Comparison of ENCODE assay signal across 1 cellular context in the genomic region with DNA sequence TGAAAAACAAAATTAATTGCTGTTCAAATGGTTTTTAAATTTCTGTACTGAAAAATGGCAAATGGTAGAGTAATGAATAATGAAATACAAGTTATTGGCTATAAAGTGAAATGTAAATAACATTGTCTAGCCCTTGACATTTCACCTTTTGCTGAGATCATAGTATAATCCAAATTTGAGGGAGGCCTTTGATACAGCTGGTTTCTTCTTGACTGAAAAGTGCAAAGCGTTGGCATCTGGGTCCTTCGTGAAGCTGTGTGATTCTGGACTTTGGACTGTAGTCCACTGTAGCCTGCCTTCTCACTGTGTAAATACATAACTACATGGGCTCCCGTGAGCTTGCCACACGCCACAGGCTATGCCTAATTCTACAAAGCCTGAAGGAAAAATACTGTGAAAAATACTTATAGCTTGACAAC.
A peak's percentile ranks its signal among the peaks of the same experiment; 100 is the strongest.
TF ChIP-seq lines count a peak whose summit lies in the region.

No MANE protein-coding gene starts in this region.

TF ChIP-seq in HepG2, 621 proteins besides CTCF, POLR2A, EP300 and RAD21 (continued from another document and continues in another):
- TF ChIP-seq XRCC5 (optimal IDR thresholded peaks at IDR 0.05; ENCODE audit: low read length) (peak; percentile 30), CBX5 (CRISPR knock-in tag; IDR thresholded peaks at IDR 0.05; ENCODE audit: borderline replicate concordance) (peak; percentile 58; the same call in 1 of the 2 replicates), ZFP37 (CRISPR knock-in tag; IDR thresholded peaks at IDR 0.05; ENCODE audit: borderline replicate concordance) (no peak), GLI4 (CRISPR knock-in tag; IDR thresholded peaks at IDR 0.05; ENCODE audit: borderline replicate concordance) (no peak), YEATS2 (CRISPR knock-in tag; IDR thresholded peaks at IDR 0.05; ENCODE audit: borderline replicate concordance) (peak; percentile 44; the same call in 1 of the 2 replicates), IKZF1 (IDR thresholded peaks at IDR 0.05) (no peak), ZNF619 (CRISPR knock-in tag; IDR thresholded peaks at IDR 0.05) (no peak), KDM1A (CRISPR knock-in tag; IDR thresholded peaks at IDR 0.05) (peak; percentile 12; the same call in 1 of the 2 replicates), PPARG (CRISPR knock-in tag; conservative IDR thresholded peaks at IDR 0.05) (peak; percentile 47; the same call in 1 of the 2 replicates), ZNF614 (CRISPR knock-in tag; IDR thresholded peaks at IDR 0.05; ENCODE audit: borderline replicate concordance) (peak; percentile 84), HNRNPUL1 (IDR thresholded peaks at IDR 0.05; ENCODE audit: low read depth, low read length) (0 out of 2 replicates have a peak, but pooled peaks have one; percentile 21), ZBTB25 (CRISPR knock-in tag; IDR thresholded peaks at IDR 0.05) (0 out of 2 replicates have a peak, but pooled peaks have one; percentile 29), MED8 (CRISPR knock-in tag; IDR thresholded peaks at IDR 0.05; ENCODE audit: insufficient replicate concordance) (no peak), ZZZ3 (CRISPR knock-in tag; IDR thresholded peaks at IDR 0.05; ENCODE audit: borderline replicate concordance) (no peak), TAF1 (CRISPR knock-in tag; IDR thresholded peaks at IDR 0.05) (no peak), ZNF292 (CRISPR knock-in tag; IDR thresholded peaks at IDR 0.05; ENCODE audit: borderline replicate concordance, low read depth) (peak; percentile 80; the same call in 1 of the 2 replicates), ZNF589 (CRISPR knock-in tag; conservative IDR thresholded peaks at IDR 0.05) (no peak), MXD3 (CRISPR knock-in tag; IDR thresholded peaks at IDR 0.05) (no peak), MEIS2 (CRISPR knock-in tag; IDR thresholded peaks at IDR 0.05) (no peak; the same call in 1 of the 2 replicates), ZNF558 (CRISPR knock-in tag; IDR thresholded peaks at IDR 0.05; ENCODE audit: borderline replicate concordance) (no peak), ZNF3 (CRISPR knock-in tag; IDR thresholded peaks at IDR 0.05) (no peak), ZNF331 (CRISPR knock-in tag; IDR thresholded peaks at IDR 0.05) (peak; percentile 84), AGO2 (optimal IDR thresholded peaks at IDR 0.05; ENCODE audit: low read depth, low read length) (no peak), IKZF4 (CRISPR knock-in tag; IDR thresholded peaks at IDR 0.05; ENCODE audit: borderline replicate concordance, low read depth, not compliant biosample characterization) (no peak), ZNF674 (CRISPR knock-in tag; IDR thresholded peaks at IDR 0.05; ENCODE audit: low read depth) (no peak), TOE1 (CRISPR knock-in tag; IDR thresholded peaks at IDR 0.05) (no peak), ZBTB3 (CRISPR knock-in tag; IDR thresholded peaks at IDR 0.05; ENCODE audit: borderline replicate concordance, low read depth) (no peak), HDAC1 (CRISPR knock-in tag; IDR thresholded peaks at IDR 0.05) (peak; percentile 65; the same call in 1 of the 2 replicates), ZNF20 (CRISPR knock-in tag; IDR thresholded peaks at IDR 0.05) (no peak), KMT2A (CRISPR knock-in tag; IDR thresholded peaks at IDR 0.05) (peak; percentile 75), ZNF616 (CRISPR knock-in tag; IDR thresholded peaks at IDR 0.05; ENCODE audit: low read depth) (no peak), HCFC1 (IDR thresholded peaks at IDR 0.05; ENCODE audit: low read depth, low read length) (no peak), ZNF496 (CRISPR knock-in tag; IDR thresholded peaks at IDR 0.05; ENCODE audit: insufficient replicate concordance) (no peak), HMGA1 (CRISPR knock-in tag; conservative IDR thresholded peaks at IDR 0.05) (no peak), ZNF720 (CRISPR knock-in tag; IDR thresholded peaks at IDR 0.05) (no peak), SMARCE1 (IDR thresholded peaks at IDR 0.05; ENCODE audit: borderline replicate concordance) (no peak), ZFP62 (CRISPR knock-in tag; IDR thresholded peaks at IDR 0.05) (no peak), ZNF136 (CRISPR knock-in tag; IDR thresholded peaks at IDR 0.05; ENCODE audit: low read depth) (no peak), MNT (IDR thresholded peaks at IDR 0.05) (no peak), JUN (CRISPR knock-in tag; IDR thresholded peaks at IDR 0.05) (no peak), ZNF510 (CRISPR knock-in tag; IDR thresholded peaks at IDR 0.05; ENCODE audit: low read depth) (no peak), MIXL1 (CRISPR knock-in tag; IDR thresholded peaks at IDR 0.05) (peak; percentile 60; the same call in 1 of the 2 replicates), DMAP1 (CRISPR knock-in tag; IDR thresholded peaks at IDR 0.05) (peak; percentile 49; the same call in 1 of the 2 replicates), ZNF343 (CRISPR knock-in tag; IDR thresholded peaks at IDR 0.05) (peak; percentile 55; the same call in 1 of the 2 replicates), RAD51 (IDR thresholded peaks at IDR 0.05; ENCODE audit: borderline replicate concordance) (no peak), EED (CRISPR knock-in tag; IDR thresholded peaks at IDR 0.05) (no peak), RXRB (CRISPR knock-in tag; IDR thresholded peaks at IDR 0.05; ENCODE audit: borderline replicate concordance) (peak; percentile 83), RARA (CRISPR knock-in tag; IDR thresholded peaks at IDR 0.05) (peak; percentile 71)
- TF ChIP-seq, protein P1, sequence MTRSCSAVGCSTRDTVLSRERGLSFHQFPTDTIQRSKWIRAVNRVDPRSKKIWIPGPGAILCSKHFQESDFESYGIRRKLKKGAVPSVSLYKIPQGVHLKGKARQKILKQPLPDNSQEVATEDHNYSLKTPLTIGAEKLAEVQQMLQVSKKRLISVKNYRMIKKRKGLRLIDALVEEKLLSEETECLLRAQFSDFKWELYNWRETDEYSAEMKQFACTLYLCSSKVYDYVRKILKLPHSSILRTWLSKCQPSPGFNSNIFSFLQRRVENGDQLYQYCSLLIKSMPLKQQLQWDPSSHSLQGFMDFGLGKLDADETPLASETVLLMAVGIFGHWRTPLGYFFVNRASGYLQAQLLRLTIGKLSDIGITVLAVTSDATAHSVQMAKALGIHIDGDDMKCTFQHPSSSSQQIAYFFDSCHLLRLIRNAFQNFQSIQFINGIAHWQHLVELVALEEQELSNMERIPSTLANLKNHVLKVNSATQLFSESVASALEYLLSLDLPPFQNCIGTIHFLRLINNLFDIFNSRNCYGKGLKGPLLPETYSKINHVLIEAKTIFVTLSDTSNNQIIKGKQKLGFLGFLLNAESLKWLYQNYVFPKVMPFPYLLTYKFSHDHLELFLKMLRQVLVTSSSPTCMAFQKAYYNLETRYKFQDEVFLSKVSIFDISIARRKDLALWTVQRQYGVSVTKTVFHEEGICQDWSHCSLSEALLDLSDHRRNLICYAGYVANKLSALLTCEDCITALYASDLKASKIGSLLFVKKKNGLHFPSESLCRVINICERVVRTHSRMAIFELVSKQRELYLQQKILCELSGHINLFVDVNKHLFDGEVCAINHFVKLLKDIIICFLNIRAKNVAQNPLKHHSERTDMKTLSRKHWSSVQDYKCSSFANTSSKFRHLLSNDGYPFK (CRISPR knock-in tag; IDR thresholded peaks at IDR 0.05; ENCODE audit: borderline replicate concordance) = no peak
- TF ChIP-seq, protein P2, sequence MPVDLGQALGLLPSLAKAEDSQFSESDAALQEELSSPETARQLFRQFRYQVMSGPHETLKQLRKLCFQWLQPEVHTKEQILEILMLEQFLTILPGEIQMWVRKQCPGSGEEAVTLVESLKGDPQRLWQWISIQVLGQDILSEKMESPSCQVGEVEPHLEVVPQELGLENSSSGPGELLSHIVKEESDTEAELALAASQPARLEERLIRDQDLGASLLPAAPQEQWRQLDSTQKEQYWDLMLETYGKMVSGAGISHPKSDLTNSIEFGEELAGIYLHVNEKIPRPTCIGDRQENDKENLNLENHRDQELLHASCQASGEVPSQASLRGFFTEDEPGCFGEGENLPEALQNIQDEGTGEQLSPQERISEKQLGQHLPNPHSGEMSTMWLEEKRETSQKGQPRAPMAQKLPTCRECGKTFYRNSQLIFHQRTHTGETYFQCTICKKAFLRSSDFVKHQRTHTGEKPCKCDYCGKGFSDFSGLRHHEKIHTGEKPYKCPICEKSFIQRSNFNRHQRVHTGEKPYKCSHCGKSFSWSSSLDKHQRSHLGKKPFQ (CRISPR knock-in tag; IDR thresholded peaks at IDR 0.05; ENCODE audit: insufficient replicate concordance) = no peak
- TF ChIP-seq, protein P3, sequence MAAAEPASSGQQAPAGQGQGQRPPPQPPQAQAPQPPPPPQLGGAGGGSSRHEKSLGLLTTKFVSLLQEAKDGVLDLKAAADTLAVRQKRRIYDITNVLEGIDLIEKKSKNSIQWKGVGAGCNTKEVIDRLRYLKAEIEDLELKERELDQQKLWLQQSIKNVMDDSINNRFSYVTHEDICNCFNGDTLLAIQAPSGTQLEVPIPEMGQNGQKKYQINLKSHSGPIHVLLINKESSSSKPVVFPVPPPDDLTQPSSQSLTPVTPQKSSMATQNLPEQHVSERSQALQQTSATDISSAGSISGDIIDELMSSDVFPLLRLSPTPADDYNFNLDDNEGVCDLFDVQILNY (CRISPR knock-in tag; conservative IDR thresholded peaks at IDR 0.05) = no peak
- TF ChIP-seq, protein P4, sequence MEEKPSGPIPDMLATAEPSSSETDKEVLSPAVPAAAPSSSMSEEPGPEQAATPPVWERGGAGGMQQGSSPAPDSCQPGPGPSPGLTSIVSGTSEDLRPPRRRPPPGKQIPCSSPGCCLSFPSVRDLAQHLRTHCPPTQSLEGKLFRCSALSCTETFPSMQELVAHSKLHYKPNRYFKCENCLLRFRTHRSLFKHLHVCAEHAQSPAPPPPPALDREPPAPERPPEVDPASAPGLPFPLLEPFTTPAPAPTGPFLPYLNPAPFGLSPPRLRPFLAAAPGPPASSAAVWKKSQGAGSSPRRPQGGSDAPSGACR (CRISPR knock-in tag; IDR thresholded peaks at IDR 0.05) = no peak
- TF ChIP-seq, protein P5, sequence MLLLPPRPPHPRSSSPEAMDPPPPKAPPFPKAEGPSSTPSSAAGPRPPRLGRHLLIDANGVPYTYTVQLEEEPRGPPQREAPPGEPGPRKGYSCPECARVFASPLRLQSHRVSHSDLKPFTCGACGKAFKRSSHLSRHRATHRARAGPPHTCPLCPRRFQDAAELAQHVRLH (CRISPR knock-in tag; IDR thresholded peaks at IDR 0.05; ENCODE audit: borderline replicate concordance, low read depth) = peak; percentile 79; the same call in 1 of the 2 replicates
- TF ChIP-seq, protein P6, sequence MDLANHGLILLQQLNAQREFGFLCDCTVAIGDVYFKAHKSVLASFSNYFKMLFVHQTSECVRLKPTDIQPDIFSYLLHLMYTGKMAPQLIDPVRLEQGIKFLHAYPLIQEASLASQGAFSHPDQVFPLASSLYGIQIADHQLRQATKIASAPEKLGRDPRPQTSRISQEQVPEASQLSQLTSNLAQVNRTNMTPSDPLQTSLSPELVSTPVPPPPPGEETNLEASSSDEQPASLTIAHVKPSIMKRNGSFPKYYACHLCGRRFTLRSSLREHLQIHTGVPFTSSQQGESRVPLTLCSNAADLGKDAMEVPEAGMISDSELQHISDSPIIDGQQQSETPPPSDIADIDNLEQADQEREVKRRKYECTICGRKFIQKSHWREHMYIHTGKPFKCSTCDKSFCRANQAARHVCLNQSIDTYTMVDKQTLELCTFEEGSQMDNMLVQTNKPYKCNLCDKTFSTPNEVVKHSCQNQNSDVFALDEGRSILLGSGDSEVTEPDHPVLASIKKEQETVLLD (CRISPR knock-in tag; IDR thresholded peaks at IDR 0.05; ENCODE audit: low read depth) = no peak
- TF ChIP-seq, protein P7, sequence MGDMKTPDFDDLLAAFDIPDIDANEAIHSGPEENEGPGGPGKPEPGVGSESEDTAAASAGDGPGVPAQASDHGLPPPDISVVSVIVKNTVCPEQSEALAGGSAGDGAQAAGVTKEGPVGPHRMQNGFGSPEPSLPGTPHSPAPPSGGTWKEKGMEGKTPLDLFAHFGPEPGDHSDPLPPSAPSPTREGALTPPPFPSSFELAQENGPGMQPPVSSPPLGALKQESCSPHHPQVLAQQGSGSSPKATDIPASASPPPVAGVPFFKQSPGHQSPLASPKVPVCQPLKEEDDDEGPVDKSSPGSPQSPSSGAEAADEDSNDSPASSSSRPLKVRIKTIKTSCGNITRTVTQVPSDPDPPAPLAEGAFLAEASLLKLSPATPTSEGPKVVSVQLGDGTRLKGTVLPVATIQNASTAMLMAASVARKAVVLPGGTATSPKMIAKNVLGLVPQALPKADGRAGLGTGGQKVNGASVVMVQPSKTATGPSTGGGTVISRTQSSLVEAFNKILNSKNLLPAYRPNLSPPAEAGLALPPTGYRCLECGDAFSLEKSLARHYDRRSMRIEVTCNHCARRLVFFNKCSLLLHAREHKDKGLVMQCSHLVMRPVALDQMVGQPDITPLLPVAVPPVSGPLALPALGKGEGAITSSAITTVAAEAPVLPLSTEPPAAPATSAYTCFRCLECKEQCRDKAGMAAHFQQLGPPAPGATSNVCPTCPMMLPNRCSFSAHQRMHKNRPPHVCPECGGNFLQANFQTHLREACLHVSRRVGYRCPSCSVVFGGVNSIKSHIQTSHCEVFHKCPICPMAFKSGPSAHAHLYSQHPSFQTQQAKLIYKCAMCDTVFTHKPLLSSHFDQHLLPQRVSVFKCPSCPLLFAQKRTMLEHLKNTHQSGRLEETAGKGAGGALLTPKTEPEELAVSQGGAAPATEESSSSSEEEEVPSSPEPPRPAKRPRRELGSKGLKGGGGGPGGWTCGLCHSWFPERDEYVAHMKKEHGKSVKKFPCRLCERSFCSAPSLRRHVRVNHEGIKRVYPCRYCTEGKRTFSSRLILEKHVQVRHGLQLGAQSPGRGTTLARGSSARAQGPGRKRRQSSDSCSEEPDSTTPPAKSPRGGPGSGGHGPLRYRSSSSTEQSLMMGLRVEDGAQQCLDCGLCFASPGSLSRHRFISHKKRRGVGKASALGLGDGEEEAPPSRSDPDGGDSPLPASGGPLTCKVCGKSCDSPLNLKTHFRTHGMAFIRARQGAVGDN (CRISPR knock-in tag; IDR thresholded peaks at IDR 0.05) = no peak
